ENCODE assay signal across 31 cellular contexts in genomic region chr19:30161770-30162169, GRCh38.
"Had no signal": no experiment of that assay in that cellular context is flagged by ENCODE, and none has a peak within 500 bp of the region (broad histone marks: within the 10 kb centered on the region; RNA-seq: fewer than 3 reads in every experiment).

No MANE protein-coding gene starts in this region.

- ATAC-seq: heart right ventricle; left colon; mucosa of descending colon; sciatic nerve; stimulated activated effector memory CD8-positive, alpha-beta T cell treated with anti-CD3 and anti-CD28 coated beads, Interleukin-12 subunit alpha, Interleukin-12 subunit beta, amount 100 ng/mL, for 72 hours had no signal

- H3K9me3 ChIP-seq: esophagus squamous epithelium, heart right ventricle, mucosa of descending colon, thyroid gland had no signal

- H3K27me3 ChIP-seq: neural progenitor cell, thyroid gland had no signal

- H3K4me3 ChIP-seq: coronary artery, esophagus squamous epithelium, heart right ventricle, lung, mucosa of descending colon, neural progenitor cell, smooth muscle cell, stomach, thyroid gland had no signal

- DNase-seq: cerebellar nuclear complex; dermis blood vessel endothelial cell; effector memory CD4-positive, alpha-beta T cell; esophagus squamous epithelium; foreskin melanocyte; glutamatergic neuron; heart right ventricle; hippocampal formation; kidney glomerular epithelial cell; left colon; mucosa of descending colon; naive B cell; stimulated activated CD4-positive, alpha-beta T cell treated with anti-CD3 and anti-CD28 coated beads, Interleukin-12 subunit alpha, Interleukin-12 subunit beta, amount 100 ng/mL, for 4 hours; stimulated activated CD4-positive, alpha-beta T cell treated with anti-CD3 and anti-CD28 coated beads, Interleukin-1b, Interleukin-23, amount 100 ng/mL, for 48 hours; stimulated activated CD4-positive, alpha-beta T cell treated with anti-CD3 and anti-CD28 coated beads, Interleukin-4, amount 100 ng/mL, for 1 hour; stimulated activated naive CD4-positive, alpha-beta T cell treated with Interleukin-2 at 50 U/mL for 16 hours; stomach; thyroid gland; trophoblast cell had no signal

- H3K79me2 ChIP-seq: parathyroid adenoma had no signal

- H3K27ac Mint-ChIP-seq: memory B cell; naive B cell; nephron; neural progenitor cell; progenitor cell of endocrine pancreas; stimulated activated effector memory CD8-positive, alpha-beta T cell treated with anti-CD3 and anti-CD28 coated beads, Interleukin-12 subunit alpha, Interleukin-12 subunit beta, amount 100 ng/mL, for 72 hours had no signal

- H3K4me1 ChIP-seq: esophagus squamous epithelium, neural progenitor cell, parathyroid adenoma, stomach, thyroid gland had no signal

- H3K4me2 ChIP-seq: neural progenitor cell, smooth muscle cell had no signal

- H2AFZ ChIP-seq: neural progenitor cell, parathyroid adenoma had no signal

- H3K36me3 ChIP-seq: esophagus squamous epithelium, heart right ventricle, neural progenitor cell, stomach, thyroid gland had no signal

- H3K27ac ChIP-seq: coronary artery, esophagus squamous epithelium, heart right ventricle, neural progenitor cell, parathyroid adenoma, stomach, thyroid gland had no signal

- H3K4me1 Mint-ChIP-seq: naive B cell; neural progenitor cell; stimulated activated effector memory CD8-positive, alpha-beta T cell treated with anti-CD3 and anti-CD28 coated beads, Interleukin-12 subunit alpha, Interleukin-12 subunit beta, amount 100 ng/mL, for 72 hours had no signal

- H3K9ac ChIP-seq: neural progenitor cell, parathyroid adenoma had no signal

- H3K36me3 Mint-ChIP-seq: memory B cell; naive B cell; neural progenitor cell; stimulated activated effector memory CD8-positive, alpha-beta T cell treated with anti-CD3 and anti-CD28 coated beads, Interleukin-12 subunit alpha, Interleukin-12 subunit beta, amount 100 ng/mL, for 72 hours had no signal

- FAIRE-seq: endothelial cell of umbilical vein, islet of Langerhans had no signal

- H3K9me3 Mint-ChIP-seq: nephron had no signal

- H3K4me3 Mint-ChIP-seq: memory B cell; naive B cell; nephron; neural progenitor cell; stimulated activated effector memory CD8-positive, alpha-beta T cell treated with anti-CD3 and anti-CD28 coated beads, Interleukin-12 subunit alpha, Interleukin-12 subunit beta, amount 100 ng/mL, for 72 hours had no signal

- H3K27me3 Mint-ChIP-seq: naive B cell had no signal
